ENCODE assay signal across 1 cellular context in genomic region chr2:44668336-44668735, GRCh38.
TF ChIP-seq lines count a peak whose summit lies in the region.

No MANE protein-coding gene starts in this region.

TF ChIP-seq in K562, 482 proteins besides CTCF, POLR2A, EP300 and RAD21 (continued from another document):
- no peak for TF ChIP-seq ZNF407 (IDR thresholded peaks at IDR 0.05; ENCODE audit: low read depth)
- TF ChIP-seq ZNF324 (CRISPR knock-in tag; IDR thresholded peaks at IDR 0.05): no peak
- no peak for TF ChIP-seq PATZ1 (CRISPR knock-in tag; IDR thresholded peaks at IDR 0.05; ENCODE audit: borderline replicate concordance)
- TF ChIP-seq SETDB1 (IDR thresholded peaks at IDR 0.05; ENCODE audit: low read length): no peak
- no peak for TF ChIP-seq E2F6 (IDR thresholded peaks at IDR 0.05; ENCODE audit: borderline replicate concordance in 1 of 2, extremely low read depth in 1 of 2, insufficient read depth in 1 of 2, insufficient read length in 1 of 2, low read depth in 1 of 2, low read length in 1 of 2, poor library complexity in 1 of 2, severe bottlenecking in 1 of 2)
- TF ChIP-seq MIER1 (IDR thresholded peaks at IDR 0.05; ENCODE audit: low read depth): no peak
- no peak for TF ChIP-seq HMGXB4 (CRISPR knock-in tag; IDR thresholded peaks at IDR 0.05)
- TF ChIP-seq ELF1 (tag; IDR thresholded peaks at IDR 0.05): no peak
- no peak for TF ChIP-seq CREB3L1 (IDR thresholded peaks at IDR 0.05; ENCODE audit: borderline replicate concordance, low read depth)
- TF ChIP-seq MTA2 (IDR thresholded peaks at IDR 0.05; ENCODE audit: low read depth): no peak
- TF ChIP-seq RBM22 (IDR thresholded peaks at IDR 0.05; ENCODE audit: low read depth, low read length, poor library complexity, severe bottlenecking): no peak
